ENCODE assay signal across 17 cellular contexts in genomic region chr3:39671600-39671999, GRCh38.
A peak's percentile ranks its signal among the peaks of the same experiment; 100 is the strongest.
DNase-seq lines count a peak whose midpoint lies in the region; ATAC-seq and TF ChIP-seq lines count a peak whose summit lies in the region.
"Had no signal": no experiment of that assay in that cellular context is flagged by ENCODE, and none has a peak within 500 bp of the region (broad histone marks: within the 10 kb centered on the region; RNA-seq: fewer than 3 reads in every experiment).

No MANE protein-coding gene starts in this region.

- H3K18ac ChIP-seq in mesendoderm (ENCODE audit: low read length) = no peak overlapping the region

- no peak overlapping the region for H3K4me3 ChIP-seq in cardiac fibroblast (replicated peaks in 1 of 2; ENCODE audit: low read depth in 2 of 2, low read length in 2 of 2)
- no peak overlapping the region for H3K4me3 ChIP-seq in fibroblast of pulmonary artery (replicated peaks; ENCODE audit: low read depth, low read length)
- no peak overlapping the region for H3K4me3 ChIP-seq in mesendoderm (ENCODE audit: low read length)
- H3K4me3 ChIP-seq: A549 had no signal

- no peaks in the 10 kb centered on the region for H3K27me3 ChIP-seq in mesendoderm (ENCODE audit: insufficient read depth, low read length, poor library complexity)

- H3K36me3 ChIP-seq in mesendoderm (ENCODE audit: control insufficient read depth, insufficient read depth, low read length) = no peaks in the 10 kb centered on the region

- no peak overlapping the region for H3K23ac ChIP-seq in mesendoderm (ENCODE audit: low read length)

- H2BK15ac ChIP-seq in mesendoderm (replicated peaks; ENCODE audit: low read depth) = no peak overlapping the region

- H3K56ac ChIP-seq in mesendoderm (ENCODE audit: low read length) = no peak overlapping the region

- H3K4me2 ChIP-seq in mesendoderm (ENCODE audit: low read length) = no peak overlapping the region
- H3K4me2 ChIP-seq: A549 had no signal

- no peak overlapping the region for H3K9ac ChIP-seq in mesendoderm (ENCODE audit: low read length)

- H3K79me2 ChIP-seq in mesendoderm (ENCODE audit: control insufficient read depth, insufficient read depth, low read length) = no peaks in the 10 kb centered on the region

- WGBS in mesendoderm (ENCODE audit: extremely low coverage, insufficient coverage, low lambda C conversion rate) = no CpG with 5 or more reads among the region's 2 CpGs

- no peak overlapping the region for H3K4ac ChIP-seq in mesendoderm (ENCODE audit: low read depth, low read length)

- H3K36me3 Mint-ChIP-seq in mesothelial cell of epicardium = no peaks in the 10 kb centered on the region
- H3K36me3 Mint-ChIP-seq: CD14-positive monocyte; CD8-positive, alpha-beta T cell had no signal

- H2BK120ac ChIP-seq in mesendoderm (ENCODE audit: low read depth, low read length) = no peak overlapping the region

- DNase-seq in amniotic epithelial cell (ENCODE audit: low read depth) (peak; percentile 86), cardiac fibroblast (ENCODE audit: low read depth in 2 of 2) (peak; percentile 6 to 26), fibroblast of pulmonary artery (ENCODE audit: low read depth) (peak; percentile 8), mesendoderm (peak; percentile 12), medulla oblongata (ENCODE audit: extremely low spot score) (no peak), mesothelial cell of epicardium (ENCODE audit: low spot score in 2 of 2, unreplicated experiment in 2 of 2) (no peak), Kasumi-1 (lab: John Stamatoyannopoulos, UW) (no peak)
- DNase-seq: CD8-positive, alpha-beta T cell; COR-L47; DMS153; DMS79 treated with DMSO at 0.1 percent for 48 hours; EL had no signal

- no peak for ATAC-seq in GM19351 (IDR thresholded peaks at IDR 0.05; ENCODE audit: unreplicated experiment)
- ATAC-seq: A549; CD8-positive, alpha-beta T cell; HCT116; HepG2 had no signal

- H4K8ac ChIP-seq in mesendoderm (ENCODE audit: low read depth, low read length) = no peak overlapping the region

- no peak overlapping the region for H2AK5ac ChIP-seq in mesendoderm (ENCODE audit: low read length)

- H2BK5ac ChIP-seq in mesendoderm (ENCODE audit: low read length) = no peak overlapping the region

- no peaks in the 10 kb centered on the region for H3K79me1 ChIP-seq in mesendoderm (ENCODE audit: low read length)

- TF ChIP-seq CTCF in cardiac fibroblast (IDR thresholded peaks at IDR 0.05; ENCODE audit: low read depth, low read length) (no peak), fibroblast of pulmonary artery (IDR thresholded peaks at IDR 0.05; ENCODE audit: low read length, missing control alignments) (no peak), mesothelial cell of epicardium (IDR thresholded peaks at IDR 0.05; ENCODE audit: unreplicated experiment) (no peak)

- no peak overlapping the region for H4K5ac ChIP-seq in mesendoderm (ENCODE audit: low read length)

- peaks cover 2% of the 10 kb centered on the region for H3K4me1 ChIP-seq in mesendoderm (ENCODE audit: control insufficient read depth, low read depth, low read length)
- H3K4me1 ChIP-seq: A549 had no signal

- H3K4me1 Mint-ChIP-seq in mesothelial cell of epicardium = no peaks in the 10 kb centered on the region
- H3K4me1 Mint-ChIP-seq: CD14-positive monocyte had no signal

- no peak overlapping the region for H3K27ac Mint-ChIP-seq in mesothelial cell of epicardium
- H3K27ac Mint-ChIP-seq: CD14-positive monocyte; CD8-positive, alpha-beta T cell had no signal

- H3K27ac ChIP-seq in mesendoderm (ENCODE audit: low read depth, low read length) = no peak overlapping the region
- H3K27ac ChIP-seq: A549 had no signal

- H3K4me3 Mint-ChIP-seq in mesothelial cell of epicardium = no peak overlapping the region
- H3K4me3 Mint-ChIP-seq: CD14-positive monocyte; CD8-positive, alpha-beta T cell had no signal

- H3K27me3 Mint-ChIP-seq in mesothelial cell of epicardium (ENCODE audit: low read depth) = peaks cover 8% of the 10 kb centered on the region

- peaks cover 6% of the 10 kb centered on the region for H3K9me3 Mint-ChIP-seq in mesothelial cell of epicardium

Comparison
In these comparisons a context has a peak if more than half of its experiments do, and no peak if none do; other contexts are left out.
1. DNase-seq: peak in amniotic epithelial cell (single experiment), cardiac fibroblast (2 of 2), fibroblast of pulmonary artery (single experiment) and mesendoderm (single experiment); none in medulla oblongata (single experiment), mesothelial cell of epicardium (0 of 2) and Kasumi-1 (0 of 2).